Comparison of ENCODE assay signal across 2 cellular contexts in genomic region chr14:100056964-100057817, GRCh38.
TF ChIP-seq lines count a peak whose summit lies in the region.

No MANE protein-coding gene starts in this region.

TF ChIP-seq in HCT116, 20 proteins besides CTCF, POLR2A, EP300 and RAD21 (continued from another document):
- TF ChIP-seq REST (IDR thresholded peaks at IDR 0.05; ENCODE audit: low read depth) (no peak), JUND (IDR thresholded peaks at IDR 0.05) (no peak), ZFX (IDR thresholded peaks at IDR 0.05) (no peak), SIN3A (IDR thresholded peaks at IDR 0.05; ENCODE audit: low read depth) (no peak), ZNF274 (IDR thresholded peaks at IDR 0.05; ENCODE audit: low read depth, low read length) (no peak), EZH2phosphoT487 (IDR thresholded peaks at IDR 0.05; ENCODE audit: borderline replicate concordance) (no peak), EZH2 (IDR thresholded peaks at IDR 0.05) (no peak), FOSL1 (IDR thresholded peaks at IDR 0.05; ENCODE audit: low read depth) (no peak), MAX (IDR thresholded peaks at IDR 0.05) (no peak)
TF ChIP-seq in HCT116: peak in this region for 0.

TF ChIP-seq in WTC11, 78 proteins besides CTCF, POLR2A, EP300 and RAD21 (continued from another document):
- TF ChIP-seq, protein P1, sequence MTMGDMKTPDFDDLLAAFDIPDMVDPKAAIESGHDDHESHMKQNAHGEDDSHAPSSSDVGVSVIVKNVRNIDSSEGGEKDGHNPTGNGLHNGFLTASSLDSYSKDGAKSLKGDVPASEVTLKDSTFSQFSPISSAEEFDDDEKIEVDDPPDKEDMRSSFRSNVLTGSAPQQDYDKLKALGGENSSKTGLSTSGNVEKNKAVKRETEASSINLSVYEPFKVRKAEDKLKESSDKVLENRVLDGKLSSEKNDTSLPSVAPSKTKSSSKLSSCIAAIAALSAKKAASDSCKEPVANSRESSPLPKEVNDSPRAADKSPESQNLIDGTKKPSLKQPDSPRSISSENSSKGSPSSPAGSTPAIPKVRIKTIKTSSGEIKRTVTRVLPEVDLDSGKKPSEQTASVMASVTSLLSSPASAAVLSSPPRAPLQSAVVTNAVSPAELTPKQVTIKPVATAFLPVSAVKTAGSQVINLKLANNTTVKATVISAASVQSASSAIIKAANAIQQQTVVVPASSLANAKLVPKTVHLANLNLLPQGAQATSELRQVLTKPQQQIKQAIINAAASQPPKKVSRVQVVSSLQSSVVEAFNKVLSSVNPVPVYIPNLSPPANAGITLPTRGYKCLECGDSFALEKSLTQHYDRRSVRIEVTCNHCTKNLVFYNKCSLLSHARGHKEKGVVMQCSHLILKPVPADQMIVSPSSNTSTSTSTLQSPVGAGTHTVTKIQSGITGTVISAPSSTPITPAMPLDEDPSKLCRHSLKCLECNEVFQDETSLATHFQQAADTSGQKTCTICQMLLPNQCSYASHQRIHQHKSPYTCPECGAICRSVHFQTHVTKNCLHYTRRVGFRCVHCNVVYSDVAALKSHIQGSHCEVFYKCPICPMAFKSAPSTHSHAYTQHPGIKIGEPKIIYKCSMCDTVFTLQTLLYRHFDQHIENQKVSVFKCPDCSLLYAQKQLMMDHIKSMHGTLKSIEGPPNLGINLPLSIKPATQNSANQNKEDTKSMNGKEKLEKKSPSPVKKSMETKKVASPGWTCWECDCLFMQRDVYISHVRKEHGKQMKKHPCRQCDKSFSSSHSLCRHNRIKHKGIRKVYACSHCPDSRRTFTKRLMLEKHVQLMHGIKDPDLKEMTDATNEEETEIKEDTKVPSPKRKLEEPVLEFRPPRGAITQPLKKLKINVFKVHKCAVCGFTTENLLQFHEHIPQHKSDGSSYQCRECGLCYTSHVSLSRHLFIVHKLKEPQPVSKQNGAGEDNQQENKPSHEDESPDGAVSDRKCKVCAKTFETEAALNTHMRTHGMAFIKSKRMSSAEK (CRISPR knock-in tag; IDR thresholded peaks at IDR 0.05; ENCODE audit: borderline replicate concordance) = no peak
- TF ChIP-seq HMGA2 (CRISPR knock-in tag; IDR thresholded peaks at IDR 0.05) = no peak
- TF ChIP-seq SMAD4 (CRISPR knock-in tag; IDR thresholded peaks at IDR 0.05) = no peak
- TF ChIP-seq FOXP1 (CRISPR knock-in tag; IDR thresholded peaks at IDR 0.05; ENCODE audit: borderline replicate concordance) = no peak
- TF ChIP-seq ZNF121 (CRISPR knock-in tag; IDR thresholded peaks at IDR 0.05) = no peak
- TF ChIP-seq, protein P2, sequence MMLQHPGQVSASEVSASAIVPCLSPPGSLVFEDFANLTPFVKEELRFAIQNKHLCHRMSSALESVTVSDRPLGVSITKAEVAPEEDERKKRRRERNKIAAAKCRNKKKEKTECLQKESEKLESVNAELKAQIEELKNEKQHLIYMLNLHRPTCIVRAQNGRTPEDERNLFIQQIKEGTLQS (CRISPR knock-in tag; conservative IDR thresholded peaks at IDR 0.05) = no peak
- no peak for TF ChIP-seq STAT6 (CRISPR knock-in tag; conservative IDR thresholded peaks at IDR 0.05; ENCODE audit: low read depth)
- no peak for TF ChIP-seq ZNF281 (CRISPR knock-in tag; IDR thresholded peaks at IDR 0.05)
- TF ChIP-seq FOXJ3 (CRISPR knock-in tag; IDR thresholded peaks at IDR 0.05; ENCODE audit: borderline replicate concordance) = no peak
- no peak for TF ChIP-seq ZNF317 (CRISPR knock-in tag; IDR thresholded peaks at IDR 0.05; ENCODE audit: borderline replicate concordance, low read depth)
- TF ChIP-seq, protein P3, sequence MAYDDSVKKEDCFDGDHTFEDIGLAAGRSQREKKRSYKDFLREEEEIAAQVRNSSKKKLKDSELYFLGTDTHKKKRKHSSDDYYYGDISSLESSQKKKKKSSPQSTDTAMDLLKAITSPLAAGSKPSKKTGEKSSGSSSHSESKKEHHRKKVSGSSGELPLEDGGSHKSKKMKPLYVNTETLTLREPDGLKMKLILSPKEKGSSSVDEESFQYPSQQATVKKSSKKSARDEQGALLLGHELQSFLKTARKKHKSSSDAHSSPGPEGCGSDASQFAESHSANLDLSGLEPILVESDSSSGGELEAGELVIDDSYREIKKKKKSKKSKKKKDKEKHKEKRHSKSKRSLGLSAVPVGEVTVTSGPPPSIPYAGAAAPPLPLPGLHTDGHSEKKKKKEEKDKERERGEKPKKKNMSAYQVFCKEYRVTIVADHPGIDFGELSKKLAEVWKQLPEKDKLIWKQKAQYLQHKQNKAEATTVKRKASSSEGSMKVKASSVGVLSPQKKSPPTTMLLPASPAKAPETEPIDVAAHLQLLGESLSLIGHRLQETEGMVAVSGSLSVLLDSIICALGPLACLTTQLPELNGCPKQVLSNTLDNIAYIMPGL (CRISPR knock-in tag; IDR thresholded peaks at IDR 0.05) = no peak
